In the genomic region with DNA sequence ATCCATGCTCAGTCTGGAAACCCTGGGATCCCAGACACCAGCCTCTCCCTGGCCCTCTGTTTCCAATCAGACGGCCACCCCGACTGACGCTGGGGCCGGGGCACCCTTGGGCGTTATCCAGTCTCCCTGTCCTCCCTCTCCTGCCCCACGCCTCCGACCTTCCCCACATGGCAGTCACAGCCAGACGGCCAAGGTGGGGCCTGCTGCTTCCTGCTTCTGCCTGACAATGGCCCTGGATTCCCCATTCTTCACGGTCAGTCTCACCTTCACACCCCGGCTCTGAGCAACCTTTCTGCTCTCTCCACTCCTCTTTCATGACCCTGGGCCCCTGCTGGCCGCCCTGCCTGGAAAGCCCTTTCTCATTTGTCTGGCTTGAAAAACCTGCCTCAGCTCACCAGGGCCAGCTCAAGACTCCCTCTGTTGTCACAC, we compare ENCODE assay signal across 1 cellular context.
TF ChIP-seq lines count a peak whose summit lies in the region.

No MANE protein-coding gene starts in this region.

TF ChIP-seq in H1, 55 proteins besides CTCF, POLR2A, EP300 and RAD21:
- 0 out of 4 replicates have a peak, but pooled peaks of 1 of the 2 experiments have one; percentile 47 for TF ChIP-seq SIN3A (conservative IDR thresholded peaks at IDR 0.05 in 1 of 2, IDR thresholded peaks at IDR 0.05 in 1 of 2; ENCODE audit: low read depth in 1 of 2, low read length in 2 of 2)
- no peak for TF ChIP-seq HDAC6 (IDR thresholded peaks at IDR 0.05; ENCODE audit: low read depth, low read length)
- TF ChIP-seq, protein P1, sequence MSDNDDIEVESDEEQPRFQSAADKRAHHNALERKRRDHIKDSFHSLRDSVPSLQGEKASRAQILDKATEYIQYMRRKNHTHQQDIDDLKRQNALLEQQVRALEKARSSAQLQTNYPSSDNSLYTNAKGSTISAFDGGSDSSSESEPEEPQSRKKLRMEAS (IDR thresholded peaks at IDR 0.05): peak; percentile 83
- TF ChIP-seq YY1 (IDR thresholded peaks at IDR 0.05; ENCODE audit: low read depth, low read length): peak; percentile 44; the same call in 1 of the 2 replicates
- no peak for TF ChIP-seq CBX8 (IDR thresholded peaks at IDR 0.05; ENCODE audit: borderline replicate concordance, low read depth, low read length)
- TF ChIP-seq RBBP5 (IDR thresholded peaks at IDR 0.05; ENCODE audit: borderline replicate concordance, low read depth, low read length): peak; percentile 25; the same call in 1 of the 2 replicates
- TF ChIP-seq EZH2 (IDR thresholded peaks at IDR 0.05; ENCODE audit: low read depth, low read length, severe bottlenecking): no peak
- TF ChIP-seq NRF1 (IDR thresholded peaks at IDR 0.05; ENCODE audit: low read depth, low read length): no peak
- 0 out of 4 replicates have a peak, but pooled peaks of 1 of the 2 experiments have one; percentile 26 for TF ChIP-seq HDAC2 (IDR thresholded peaks at IDR 0.05; ENCODE audit: borderline replicate concordance in 1 of 2, low read depth in 2 of 2, low read length in 2 of 2)
- TF ChIP-seq POLR2AphosphoS5 (IDR thresholded peaks at IDR 0.05; ENCODE audit: low read depth, low read length): peak; percentile 54; the same call in 1 of the 2 replicates
- no peak for TF ChIP-seq TEAD4 (IDR thresholded peaks at IDR 0.05; ENCODE audit: low read depth, low read length)
- TF ChIP-seq TAF1 (IDR thresholded peaks at IDR 0.05; ENCODE audit: low read depth, low read length): peak; percentile 44; the same call in 1 of the 2 replicates
- TF ChIP-seq CREB1 (IDR thresholded peaks at IDR 0.05): no peak
- no peak for TF ChIP-seq FOSL1 (IDR thresholded peaks at IDR 0.05; ENCODE audit: insufficient read depth, low read depth, low read length)
- TF ChIP-seq TBP (IDR thresholded peaks at IDR 0.05; ENCODE audit: low read depth, low read length): peak; percentile 69
- TF ChIP-seq KDM4A (IDR thresholded peaks at IDR 0.05; ENCODE audit: low read depth, low read length, severe bottlenecking): no peak
- TF ChIP-seq, protein P2, sequence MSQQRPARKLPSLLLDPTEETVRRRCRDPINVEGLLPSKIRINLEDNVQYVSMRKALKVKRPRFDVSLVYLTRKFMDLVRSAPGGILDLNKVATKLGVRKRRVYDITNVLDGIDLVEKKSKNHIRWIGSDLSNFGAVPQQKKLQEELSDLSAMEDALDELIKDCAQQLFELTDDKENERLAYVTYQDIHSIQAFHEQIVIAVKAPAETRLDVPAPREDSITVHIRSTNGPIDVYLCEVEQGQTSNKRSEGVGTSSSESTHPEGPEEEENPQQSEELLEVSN (IDR thresholded peaks at IDR 0.05): peak; percentile 38; the same call in 1 of the 2 replicates
